ENCODE assay signal across 37 cellular contexts in the genomic region with DNA sequence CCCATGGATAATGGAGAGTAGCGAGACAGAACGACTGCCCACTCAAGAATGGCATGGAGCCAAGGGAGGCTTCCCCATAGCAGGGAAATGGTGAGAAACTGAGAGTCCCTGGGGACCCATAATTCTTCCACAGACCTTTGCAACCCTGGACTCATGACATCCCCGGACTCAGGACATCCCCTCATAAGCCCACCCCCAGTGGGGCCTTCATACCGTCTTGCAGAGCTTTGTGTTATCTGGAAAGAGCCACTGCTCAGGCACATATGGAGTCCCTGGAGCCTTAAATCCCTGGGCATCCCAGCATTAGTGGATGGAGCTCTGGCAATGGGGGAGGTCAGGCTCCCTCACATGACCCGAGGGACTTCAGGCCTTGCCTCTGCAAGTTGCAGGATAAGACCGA.
"Had no signal": no experiment of that assay in that cellular context is flagged by ENCODE, and none has a peak within 500 bp of the region (broad histone marks: within the 10 kb centered on the region; RNA-seq: fewer than 3 reads in every experiment).

No MANE protein-coding gene starts in this region.

- H3K27me3 ChIP-seq: adrenal gland, ascending aorta, body of pancreas, brain microvascular endothelial cell, breast epithelium, cardiac muscle cell had no signal

- H3K4me3 ChIP-seq: adrenal gland, ascending aorta, body of pancreas, breast epithelium, cardiac muscle cell had no signal

- ATAC-seq: activated naive CD4-positive, alpha-beta T cell treated with anti-CD3 and anti-CD28 coated beads, Interleukin-2, amount 50 U/mL, for 72 hours; activated naive CD8-positive, alpha-beta T cell treated with anti-CD3 and anti-CD28 coated beads, Interleukin-2, amount 50 U/mL, for 24 hours; activated T-cell treated with anti-CD3 and anti-CD28 coated beads, Interleukin-2, amount 50 U/mL, for 4 hours; activated T-cell treated with anti-CD3 and anti-CD28 coated beads, Interleukin-2, amount 50 U/mL, for 72 hours; activated T-helper 17 cell treated with anti-CD3 and anti-CD28 coated beads, Interleukin-2, amount 50 U/mL, for 72 hours; body of pancreas had no signal

- H3K36me3 Mint-ChIP-seq: activated naive CD4-positive, alpha-beta T cell treated with anti-CD3 and anti-CD28 coated beads, Interleukin-2, amount 10 ng/mL, durations not matched to agents 7 days and 5 days; activated naive CD4-positive, alpha-beta T cell treated with anti-CD3 and anti-CD28 coated beads, Interleukin-2, amount 50 U/mL, for 24 hours; activated naive CD8-positive, alpha-beta T cell; activated naive CD8-positive, alpha-beta T cell treated with anti-CD3 and anti-CD28 coated beads for 36 hours; activated naive CD8-positive, alpha-beta T cell treated with anti-CD3 and anti-CD28 coated beads, Interleukin-2, amount 10 ng/mL, durations not matched to agents 7 days and 5 days; brain had no signal

- H3K4me1 ChIP-seq: adrenal gland, ascending aorta, body of pancreas, breast epithelium had no signal

- H3K9me3 Mint-ChIP-seq: activated T-helper 1 cell treated with anti-CD3 and anti-CD28 coated beads, Interleukin-12 subunit alpha, Interleukin-12 subunit beta, Interleukin-2, Interleukin-4 antibody, amounts not matched to agents 30 ng/mL and 10 ng/mL and 1 ng/mL, durations not matched to agents 14 hours and 24 hours and 36 hours had no signal

- DNase-seq: activated effector memory CD4-positive, alpha-beta T cell treated with anti-CD3 and anti-CD28 coated beads, Interleukin-2, amount 50 U/mL, for 16 hours; activated effector memory CD4-positive, alpha-beta T cell treated with Interleukin-2 at 50 U/mL for 16 hours; activated gamma-delta T cell; activated gamma-delta T cell treated with Interleukin-2 at 50 U/mL for 16 hours; activated naive CD4-positive, alpha-beta T cell; activated naive CD4-positive, alpha-beta T cell treated with anti-CD3 and anti-CD28 coated beads for 36 hours; activated naive CD4-positive, alpha-beta T cell treated with anti-CD3 and anti-CD28 coated beads, Interleukin-2, amount 10 ng/mL, durations not matched to agents 7 days and 5 days; activated naive CD4-positive, alpha-beta T cell treated with anti-CD3 and anti-CD28 coated beads, Interleukin-2, amount 50 U/mL, for 16 hours; activated naive CD4-positive, alpha-beta T cell treated with Interleukin-2 at 50 U/mL for 16 hours; activated naive CD8-positive, alpha-beta T cell treated with anti-CD3 and anti-CD28 coated beads for 36 hours; activated naive CD8-positive, alpha-beta T cell treated with anti-CD3 and anti-CD28 coated beads, Interleukin-2, amount 10 ng/mL, durations not matched to agents 7 days and 5 days; activated naive CD8-positive, alpha-beta T cell treated with anti-CD3 and anti-CD28 coated beads, Interleukin-2, amount 50 U/mL, for 24 hours; activated T-cell treated with anti-CD3 and anti-CD28 coated beads, Interleukin-2, amount 50 U/mL, for 1 hour; activated T-cell treated with anti-CD3 and anti-CD28 coated beads, Interleukin-2, amount 50 U/mL, for 24 hours; activated T-cell treated with anti-CD3 and anti-CD28 coated beads, Interleukin-2, amount 50 U/mL, for 4 hours; activated T-cell treated with anti-CD3 and anti-CD28 coated beads, Interleukin-2, amount 50 U/mL, for 48 hours; activated T-cell treated with anti-CD3 and anti-CD28 coated beads, Interleukin-2, amount 50 U/mL, for 72 hours; adrenal gland; amniotic stem cell; amygdala; anterior cingulate cortex; body of pancreas; brain microvascular endothelial cell; caudate nucleus; central memory CD4-positive, alpha-beta T cell; cerebellar nuclear complex had no signal

- H3K4me3 Mint-ChIP-seq: activated naive CD4-positive, alpha-beta T cell treated with anti-CD3 and anti-CD28 coated beads for 36 hours; activated naive CD4-positive, alpha-beta T cell treated with anti-CD3 and anti-CD28 coated beads, Interleukin-2, amount 10 ng/mL, durations not matched to agents 7 days and 5 days; activated naive CD4-positive, alpha-beta T cell treated with anti-CD3 and anti-CD28 coated beads, Interleukin-2, amount 50 U/mL, for 24 hours; activated naive CD8-positive, alpha-beta T cell; activated naive CD8-positive, alpha-beta T cell treated with anti-CD3 and anti-CD28 coated beads for 36 hours; activated naive CD8-positive, alpha-beta T cell treated with anti-CD3 and anti-CD28 coated beads, Interleukin-2, amount 10 ng/mL, durations not matched to agents 7 days and 5 days; activated naive CD8-positive, alpha-beta T cell treated with anti-CD3 and anti-CD28 coated beads, Interleukin-2, amount 50 U/mL, for 24 hours; activated T-cell treated with anti-CD3 and anti-CD28 coated beads, Interleukin-2, amount 50 U/mL, for 24 hours; activated T-cell treated with anti-CD3 and anti-CD28 coated beads, Interleukin-2, amount 50 U/mL, for 4 hours; activated T-cell treated with anti-CD3 and anti-CD28 coated beads, Interleukin-2, amount 50 U/mL, for 72 hours; activated T-helper 1 cell treated with anti-CD3 and anti-CD28 coated beads, Interleukin-12 subunit alpha, Interleukin-12 subunit beta, Interleukin-2, Interleukin-4 antibody, amounts not matched to agents 30 ng/mL and 10 ng/mL and 1 ng/mL, durations not matched to agents 14 hours and 24 hours and 36 hours; activated T-helper 17 cell treated with anti-CD3 and anti-CD28 coated beads, Interleukin-2, amount 50 U/mL, for 72 hours; brain; central memory CD8-positive, alpha-beta T cell had no signal

- H3K36me3 ChIP-seq: adrenal gland, ascending aorta, brain microvascular endothelial cell, breast epithelium, cardiac muscle cell had no signal

- H3K27ac ChIP-seq: adrenal gland, ascending aorta, body of pancreas, brain microvascular endothelial cell, breast epithelium, cardiac muscle cell had no signal

- H3K9me3 ChIP-seq: adrenal gland, ascending aorta had no signal

- H3K27ac Mint-ChIP-seq: activated naive CD4-positive, alpha-beta T cell treated with anti-CD3 and anti-CD28 coated beads for 36 hours; activated naive CD4-positive, alpha-beta T cell treated with anti-CD3 and anti-CD28 coated beads, Interleukin-2, amount 10 ng/mL, durations not matched to agents 7 days and 5 days; activated naive CD4-positive, alpha-beta T cell treated with anti-CD3 and anti-CD28 coated beads, Interleukin-2, amount 50 U/mL, for 24 hours; activated naive CD4-positive, alpha-beta T cell treated with anti-CD3 and anti-CD28 coated beads, Interleukin-2, amount 50 U/mL, for 72 hours; activated naive CD8-positive, alpha-beta T cell; activated naive CD8-positive, alpha-beta T cell treated with anti-CD3 and anti-CD28 coated beads for 36 hours; activated naive CD8-positive, alpha-beta T cell treated with anti-CD3 and anti-CD28 coated beads, Interleukin-2, amount 10 ng/mL, durations not matched to agents 7 days and 5 days; activated naive CD8-positive, alpha-beta T cell treated with anti-CD3 and anti-CD28 coated beads, Interleukin-2, amount 50 U/mL, for 24 hours; activated T-cell treated with anti-CD3 and anti-CD28 coated beads, Interleukin-2, amount 50 U/mL, for 24 hours; activated T-cell treated with anti-CD3 and anti-CD28 coated beads, Interleukin-2, amount 50 U/mL, for 72 hours; activated T-helper 1 cell treated with anti-CD3 and anti-CD28 coated beads, Interleukin-12 subunit alpha, Interleukin-12 subunit beta, Interleukin-2, Interleukin-4 antibody, amounts not matched to agents 30 ng/mL and 10 ng/mL and 1 ng/mL, durations not matched to agents 14 hours and 24 hours and 36 hours; activated T-helper 17 cell treated with anti-CD3 and anti-CD28 coated beads, Interleukin-2, amount 50 U/mL, for 72 hours; activated T-helper 2 cell treated with anti-CD3 and anti-CD28 coated beads, Interferon-gamma antibody, Interleukin-2, Interleukin-4, amounts not matched to agents 10 μg/mL and 5 μg/mL and 100 μg/mL, durations not matched to agents 14 hours and 24 hours and 36 hours; brain had no signal

- H3K4me1 Mint-ChIP-seq: activated naive CD4-positive, alpha-beta T cell treated with anti-CD3 and anti-CD28 coated beads, Interleukin-2, amount 10 ng/mL, durations not matched to agents 7 days and 5 days; activated naive CD4-positive, alpha-beta T cell treated with anti-CD3 and anti-CD28 coated beads, Interleukin-2, amount 50 U/mL, for 24 hours; activated naive CD8-positive, alpha-beta T cell treated with anti-CD3 and anti-CD28 coated beads for 36 hours; activated naive CD8-positive, alpha-beta T cell treated with anti-CD3 and anti-CD28 coated beads, Interleukin-2, amount 10 ng/mL, durations not matched to agents 7 days and 5 days; activated naive CD8-positive, alpha-beta T cell treated with anti-CD3 and anti-CD28 coated beads, Interleukin-2, amount 50 U/mL, for 24 hours; activated T-helper 17 cell treated with anti-CD3 and anti-CD28 coated beads, Interleukin-2, amount 50 U/mL, for 72 hours; brain; central memory CD8-positive, alpha-beta T cell had no signal

- H3K27me3 Mint-ChIP-seq: activated naive CD4-positive, alpha-beta T cell treated with anti-CD3 and anti-CD28 coated beads, Interleukin-2, amount 10 ng/mL, durations not matched to agents 7 days and 5 days; activated naive CD4-positive, alpha-beta T cell treated with anti-CD3 and anti-CD28 coated beads, Interleukin-2, amount 50 U/mL, for 24 hours; activated naive CD8-positive, alpha-beta T cell; activated naive CD8-positive, alpha-beta T cell treated with anti-CD3 and anti-CD28 coated beads for 36 hours; activated naive CD8-positive, alpha-beta T cell treated with anti-CD3 and anti-CD28 coated beads, Interleukin-2, amount 10 ng/mL, durations not matched to agents 7 days and 5 days; activated naive CD8-positive, alpha-beta T cell treated with anti-CD3 and anti-CD28 coated beads, Interleukin-2, amount 50 U/mL, for 24 hours; activated T-cell treated with anti-CD3 and anti-CD28 coated beads, Interleukin-2, amount 50 U/mL, for 24 hours; activated T-helper 17 cell treated with anti-CD3 and anti-CD28 coated beads, Interleukin-2, amount 50 U/mL, for 72 hours; central memory CD8-positive, alpha-beta T cell had no signal
